In the genomic region with DNA sequence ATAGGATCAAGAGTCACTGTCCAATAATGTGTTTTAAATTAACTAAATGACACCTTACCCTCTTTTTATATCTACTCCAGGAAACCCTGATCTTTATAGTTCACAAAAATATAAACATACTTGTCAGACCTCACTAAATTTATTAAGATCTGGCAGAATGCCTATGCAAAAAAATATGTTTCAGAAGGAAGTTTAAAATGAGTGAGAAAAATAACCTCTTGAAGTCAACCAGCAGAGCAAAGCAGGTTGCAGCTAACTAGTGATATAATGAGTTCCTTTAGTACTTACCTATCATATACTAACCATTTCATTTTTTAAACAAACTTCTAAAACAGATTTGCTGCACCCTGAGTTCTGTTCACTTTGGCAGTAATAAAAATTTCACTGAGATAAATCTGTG, we compare ENCODE assay signal across 27 cellular contexts. TPM values are rescaled to one million over a fixed set of nuclear protein-coding genes. Genes with fewer than 3 reads are reported as not detected.
DNase-seq lines count a peak whose midpoint lies in the region; ATAC-seq, FAIRE-seq and TF ChIP-seq lines count a peak whose summit lies in the region.
"Had no signal": no experiment of that assay in that cellular context is flagged by ENCODE, and none has a peak within 500 bp of the region (broad histone marks: within the 10 kb centered on the region; RNA-seq: fewer than 3 reads in every experiment).

No MANE protein-coding gene starts in this region.

- peak; percentile 47 for FAIRE-seq in astrocyte (lab: Jason Lieb, UNC)
- FAIRE-seq: H54, HTR-8/SVneo, K562 had no signal

- H3K27ac Mint-ChIP-seq in astrocyte (ENCODE audit: unreplicated experiment): no peak overlapping the region
- no peak overlapping the region for H3K27ac Mint-ChIP-seq in HFFc6
- H3K27ac Mint-ChIP-seq: CD4-positive, CD25-positive, alpha-beta regulatory T cell; T-helper 17 cell had no signal

- TF ChIP-seq CTCF in 22Rv1 (IDR thresholded peaks at IDR 0.05): no peak
- no peak for TF ChIP-seq CTCF in HEK293 (tag by site-specific recombination; IDR thresholded peaks at IDR 0.05)
- no peak for TF ChIP-seq CTCF in astrocyte (IDR thresholded peaks at IDR 0.05; ENCODE audit: insufficient read depth, low read depth, low read length)
- TF ChIP-seq CTCF in HFFc6 (IDR thresholded peaks at IDR 0.05): no peak

- no peaks in the 10 kb centered on the region for H3K79me2 ChIP-seq in astrocyte (ENCODE audit: insufficient read depth, low read length)

- H3K27me3 ChIP-seq in astrocyte (ENCODE audit: insufficient read depth, low read length): no peaks in the 10 kb centered on the region

- H3K27ac ChIP-seq in 22Rv1 (peak overlapping the region; percentile 78), HEK293 (ENCODE audit: extremely low read depth, low read depth, low read length) (no peak overlapping the region), astrocyte (ENCODE audit: low read depth, low read length) (no peak overlapping the region), caudate nucleus (ENCODE audit: low read depth, low read length) (no peak overlapping the region)

- H3K27me3 Mint-ChIP-seq in astrocyte (ENCODE audit: low read depth, unreplicated experiment): no peaks in the 10 kb centered on the region
- no peaks in the 10 kb centered on the region for H3K27me3 Mint-ChIP-seq in HFFc6 (ENCODE audit: insufficient read depth)
- H3K27me3 Mint-ChIP-seq: CD4-positive, CD25-positive, alpha-beta regulatory T cell; T-helper 17 cell had no signal

- no peak overlapping the region for H3K4me2 ChIP-seq in astrocyte (ENCODE audit: low read length)
- H3K4me2 ChIP-seq: SK-N-SH had no signal

- H3K9me3 ChIP-seq in HEK293 (ENCODE audit: control insufficient read depth, insufficient read depth, low read depth, low read length) (no peaks in the 10 kb centered on the region), astrocyte (ENCODE audit: insufficient read depth, low read depth, low read length) (no peaks in the 10 kb centered on the region)
- H3K9me3 ChIP-seq: SK-N-SH had no signal

- no peak overlapping the region for H2AFZ ChIP-seq in astrocyte (ENCODE audit: low read depth, low read length)

- H3K4me3 ChIP-seq in HEK293 (ENCODE audit: low read depth, low read length): no peak overlapping the region
- no peak overlapping the region for H3K4me3 ChIP-seq in astrocyte (ENCODE audit: insufficient read depth, low read depth, low read length)
- H3K4me3 ChIP-seq: K562 had no signal

- CTCF ChIA-PET in HEK293 (lab: Yijun Ruan, JAX): interaction anchor here (1.5 kb wide), 1 partner anchor 282 kb away, joined by 3 read pairs; no protein-coding TSS in a partner anchor

- H3K36me3 ChIP-seq in HEK293 (ENCODE audit: control insufficient read depth in 2 of 2, insufficient read depth in 1 of 2, low read length in 2 of 2) (no peaks in the 10 kb centered on the region), astrocyte (ENCODE audit: insufficient read depth, low read length) (no peaks in the 10 kb centered on the region)

- POLR2A ChIA-PET in HEK293 (lab: Yijun Ruan, JAX): no interaction called here

- no peak for DNase-seq in astrocyte (ENCODE audit: low read depth)
- DNase-seq in NCI-H526 (lab: John Stamatoyannopoulos, UW): no peak
- DNase-seq in HFFc6: no peak
- no peak for DNase-seq in caudate nucleus (lab: John Stamatoyannopoulos, UW)
- DNase-seq in stimulated activated CD4-positive, alpha-beta T cell treated with anti-CD3 and anti-CD28 coated beads, Interleukin-2, amount 100 ng/mL, for 48 hours: no peak
- DNase-seq: 8988T; ACHN; CD4-positive, CD25-positive, alpha-beta regulatory T cell; DMS153; Kasumi-1; MV-4-11; NCI-H1105 treated with DMSO at 0.1 percent for 48 hours; NCI-H2029; NCI-H446 treated with DMSO at 0.1 percent for 48 hours; NCI-H526 treated with DMSO at 0.1 percent for 48 hours; OCI-M1; SK-N-SH; T-helper 17 cell had no signal

- H3K4me1 Mint-ChIP-seq in astrocyte (ENCODE audit: low read depth, unreplicated experiment) (no peaks in the 10 kb centered on the region), HFFc6 (ENCODE audit: low read depth) (no peaks in the 10 kb centered on the region)
- H3K4me1 Mint-ChIP-seq: CD4-positive, CD25-positive, alpha-beta regulatory T cell; T-helper 17 cell had no signal

- H3K4me1 ChIP-seq in HEK293 (ENCODE audit: control insufficient read depth, insufficient read depth, low read length): no peaks in the 10 kb centered on the region
- H3K4me1 ChIP-seq in astrocyte (ENCODE audit: insufficient read depth, low read length): no peaks in the 10 kb centered on the region

- peak; percentile 72 for ATAC-seq in HG03565 (IDR thresholded peaks at IDR 0.05; ENCODE audit: unreplicated experiment)
- ATAC-seq: K562, T-helper 17 cell had no signal

- H3K4me3 Mint-ChIP-seq in astrocyte (ENCODE audit: unreplicated experiment) (no peak overlapping the region), HFFc6 (no peak overlapping the region)
- H3K4me3 Mint-ChIP-seq: CD4-positive, CD25-positive, alpha-beta regulatory T cell; T-helper 17 cell had no signal

- H3K9me3 Mint-ChIP-seq in astrocyte (ENCODE audit: unreplicated experiment) (no peaks in the 10 kb centered on the region), HFFc6 (no peaks in the 10 kb centered on the region)

- H3K36me3 Mint-ChIP-seq in astrocyte (ENCODE audit: low read depth, unreplicated experiment) (no peaks in the 10 kb centered on the region), HFFc6 (ENCODE audit: low read depth) (no peaks in the 10 kb centered on the region)
- H3K36me3 Mint-ChIP-seq: CD4-positive, CD25-positive, alpha-beta regulatory T cell had no signal

- H4K20me1 ChIP-seq in astrocyte (ENCODE audit: insufficient read depth, low read length): no peaks in the 10 kb centered on the region

- no peak overlapping the region for H3K9ac ChIP-seq in astrocyte (ENCODE audit: low read length)
- H3K9ac ChIP-seq: SK-N-SH had no signal

TF ChIP-seq in HEK293, 187 proteins besides CTCF, POLR2A, EP300 and RAD21:
- TF ChIP-seq, protein P1, sequence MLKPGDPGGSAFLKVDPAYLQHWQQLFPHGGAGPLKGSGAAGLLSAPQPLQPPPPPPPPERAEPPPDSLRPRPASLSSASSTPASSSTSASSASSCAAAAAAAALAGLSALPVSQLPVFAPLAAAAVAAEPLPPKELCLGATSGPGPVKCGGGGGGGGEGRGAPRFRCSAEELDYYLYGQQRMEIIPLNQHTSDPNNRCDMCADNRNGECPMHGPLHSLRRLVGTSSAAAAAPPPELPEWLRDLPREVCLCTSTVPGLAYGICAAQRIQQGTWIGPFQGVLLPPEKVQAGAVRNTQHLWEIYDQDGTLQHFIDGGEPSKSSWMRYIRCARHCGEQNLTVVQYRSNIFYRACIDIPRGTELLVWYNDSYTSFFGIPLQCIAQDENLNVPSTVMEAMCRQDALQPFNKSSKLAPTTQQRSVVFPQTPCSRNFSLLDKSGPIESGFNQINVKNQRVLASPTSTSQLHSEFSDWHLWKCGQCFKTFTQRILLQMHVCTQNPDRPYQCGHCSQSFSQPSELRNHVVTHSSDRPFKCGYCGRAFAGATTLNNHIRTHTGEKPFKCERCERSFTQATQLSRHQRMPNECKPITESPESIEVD (tag by site-specific recombination; IDR thresholded peaks at IDR 0.05): 0 out of 2 replicates have a peak, but pooled peaks have one; percentile 4
- TF ChIP-seq GLI4 (tag by site-specific recombination; IDR thresholded peaks at IDR 0.05): no peak

RNA-seq across cellular contexts. Expression of gene HGF, which starts 14.0 kb away (rescaled TPM):
- total RNA-seq in astrocyte: not detected in 2 replicates
- 1 to 10 TPM in 4 of 6 experiments, under 1 TPM in 2; 0.78 to 5.6 (median 4.5) TPM for total RNA-seq in HFFc6 (2021; fragmentation: NEBNext Ultra II Directional; extraction: Animal tissue kit (Norgen Biotek cat#: 25700))
- total RNA-seq: Daoy, G401, MCF 10A had no signal
